Comparison of ENCODE assay signal across 9 cellular contexts in genomic region chr15:56798639-56799038, GRCh38.
DNase-seq lines count a peak whose midpoint lies in the region; ATAC-seq and TF ChIP-seq lines count a peak whose summit lies in the region.
"Had no signal": no experiment of that assay in that cellular context is flagged by ENCODE, and none has a peak within 500 bp of the region (broad histone marks: within the 10 kb centered on the region; RNA-seq: fewer than 3 reads in every experiment).

No MANE protein-coding gene starts in this region.

- H3K9me3 Mint-ChIP-seq in activated CD8-positive, alpha-beta memory T cell treated with anti-CD3 and anti-CD28 coated beads, Interleukin-2, amount 10 ng/mL, durations not matched to agents 7 days and 5 days (ENCODE audit: low read depth), result no peaks in the 10 kb centered on the region
- H3K9me3 Mint-ChIP-seq in HFFc6, result no peaks in the 10 kb centered on the region

- peaks cover 12% of the 10 kb centered on the region for H3K27me3 Mint-ChIP-seq in activated CD8-positive, alpha-beta memory T cell treated with anti-CD3 and anti-CD28 coated beads, Interleukin-2, amount 10 ng/mL, durations not matched to agents 7 days and 5 days
- peaks cover 7% of the 10 kb centered on the region for H3K27me3 Mint-ChIP-seq in HFFc6 (ENCODE audit: insufficient read depth)

- no peaks in the 10 kb centered on the region for H3K9me3 ChIP-seq in uterus

- no peaks in the 10 kb centered on the region for H3K27me3 ChIP-seq in uterus

- H3K4me3 Mint-ChIP-seq in activated CD8-positive, alpha-beta memory T cell treated with anti-CD3 and anti-CD28 coated beads, Interleukin-2, amount 10 ng/mL, durations not matched to agents 7 days and 5 days, result no peak overlapping the region
- H3K4me3 Mint-ChIP-seq in HFFc6, result no peak overlapping the region

- no peak for TF ChIP-seq POLR2A in uterus (IDR thresholded peaks at IDR 0.05)

- H3K27ac ChIP-seq in uterus, result no peak overlapping the region

- no peak overlapping the region for H3K4me3 ChIP-seq in uterus

- intact Hi-C loops in uterus (cut with DNase I; ENCODE audit: low total_unique reads), result no loop called here
- intact Hi-C loops in head of caudate nucleus (cut with DNase I), result no loop called here

- H3K27ac Mint-ChIP-seq in activated CD8-positive, alpha-beta memory T cell treated with anti-CD3 and anti-CD28 coated beads, Interleukin-2, amount 10 ng/mL, durations not matched to agents 7 days and 5 days, result no peak overlapping the region
- H3K27ac Mint-ChIP-seq in HFFc6, result no peak overlapping the region

- no peak for TF ChIP-seq CTCF in uterus (IDR thresholded peaks at IDR 0.05)
- no peak for TF ChIP-seq CTCF in HFFc6 (IDR thresholded peaks at IDR 0.05)

- CTCF ChIA-PET in activated CD8-positive, alpha-beta memory T cell treated with anti-CD3 and anti-CD28 coated beads, Interleukin-2, amount 10 ng/mL, durations not matched to agents 7 days and 5 days (lab: Charles Lee), result no interaction called here

- ATAC-seq in activated CD8-positive, alpha-beta memory T cell treated with anti-CD3 and anti-CD28 coated beads, Interleukin-2, amount 10 ng/mL, durations not matched to agents 7 days and 5 days, result peak; percentile 67
- peak; percentile 94 for ATAC-seq in HG02588 (IDR thresholded peaks at IDR 0.05; ENCODE audit: unreplicated experiment)

- peaks cover 0 to 6% of the 10 kb centered on the region in 2 donors for H3K4me1 ChIP-seq in uterus

- H3K4me1 Mint-ChIP-seq in activated CD8-positive, alpha-beta memory T cell treated with anti-CD3 and anti-CD28 coated beads, Interleukin-2, amount 10 ng/mL, durations not matched to agents 7 days and 5 days, result peaks cover 8% of the 10 kb centered on the region
- H3K4me1 Mint-ChIP-seq in HFFc6 (ENCODE audit: low read depth), result peaks cover 6% of the 10 kb centered on the region; the same call in 1 of the 2 replicates

- no peaks in the 10 kb centered on the region for H3K36me3 ChIP-seq in uterus

- peak; percentile 68 for DNase-seq in activated CD8-positive, alpha-beta memory T cell treated with anti-CD3 and anti-CD28 coated beads, Interleukin-2, amount 10 ng/mL, durations not matched to agents 7 days and 5 days
- DNase-seq in activated CD8-positive, alpha-beta memory T cell treated with anti-CD3 and anti-CD28 coated beads for 24 hours, result no peak
- DNase-seq in NCI-H446 treated with DMSO at 0.1 percent for 48 hours (lab: John Stamatoyannopoulos, UW) (peak; percentile 58), uterus (no peak), head of caudate nucleus (no peak), HFFc6 (no peak)
- peak; percentile 49 for DNase-seq in stimulated activated CD4-positive, alpha-beta T cell treated with anti-CD3 and anti-CD28 coated beads, Interleukin-4, amount 100 ng/mL, for 24 hours
- DNase-seq: NCI-H2029 treated with DMSO at 0.1 percent for 48 hours had no signal

- H3K36me3 Mint-ChIP-seq in activated CD8-positive, alpha-beta memory T cell treated with anti-CD3 and anti-CD28 coated beads, Interleukin-2, amount 10 ng/mL, durations not matched to agents 7 days and 5 days, result no peaks in the 10 kb centered on the region
- no peaks in the 10 kb centered on the region for H3K36me3 Mint-ChIP-seq in HFFc6 (ENCODE audit: low read depth)

Comparison
In these comparisons a context has a peak if more than half of its experiments do, and no peak if none do; other contexts are left out.
1. DNase-seq: peak in activated CD8-positive, alpha-beta memory T cell treated with anti-CD3 and anti-CD28 coated beads, Interleukin-2, amount 10 ng/mL, durations not matched to agents 7 days and 5 days (single experiment), NCI-H446 treated with DMSO at 0.1 percent for 48 hours (single experiment) and stimulated activated CD4-positive, alpha-beta T cell treated with anti-CD3 and anti-CD28 coated beads, Interleukin-4, amount 100 ng/mL, for 24 hours (single experiment); none in activated CD8-positive, alpha-beta memory T cell treated with anti-CD3 and anti-CD28 coated beads for 24 hours (single experiment), uterus (0 of 2), head of caudate nucleus (0 of 42) and HFFc6 (single experiment).